ENCODE assay signal across 9 cellular contexts in genomic region chr14:32934891-32935633, GRCh38. TPM values are rescaled to one million over a fixed set of nuclear protein-coding genes. Genes with fewer than 3 reads are reported as not detected.
A peak's percentile ranks its signal among the peaks of the same experiment; 100 is the strongest.
DNase-seq lines count a peak whose midpoint lies in the region; ATAC-seq and TF ChIP-seq lines count a peak whose summit lies in the region.
"Had no signal": no experiment of that assay in that cellular context is flagged by ENCODE, and none has a peak within 500 bp of the region (broad histone marks: within the 10 kb centered on the region; RNA-seq: fewer than 3 reads in every experiment).

No MANE protein-coding gene starts in this region.

- no peak overlapping the region for H3K27ac ChIP-seq in BLaER1 treated with 17β-estradiol and CSF1 and Interleukin-3, amounts not matched to agents 10 nM and 100 nM
- H3K27ac ChIP-seq in esophagus muscularis mucosa (replicated peaks in 1 of 4) (peak overlapping the region in 2 of 4 donors; percentile 50 to 71), trophoblast cell (ENCODE audit: low read depth, low read length) (no peak overlapping the region)

- no peak overlapping the region for H4K12ac ChIP-seq in trophoblast cell (ENCODE audit: low read depth, low read length)

- WGBS in esophagus muscularis mucosa = 15% methylated on average over 10 of the region's 39 CpGs
- WGBS in trophoblast cell (ENCODE audit: extremely low coverage, insufficient coverage, insufficient read length) = no CpG with 5 or more reads among the region's 39 CpGs

- H3K4ac ChIP-seq in trophoblast cell (ENCODE audit: low read depth, low read length) = no peak overlapping the region

- intact Hi-C loops in esophagus muscularis mucosa (cut with DNase I) = loop anchor here (5.0 to 10.0 kb wide), 2 partner anchors 220 to 857 kb away; no protein-coding TSS in a partner anchor

- H3K4me2 ChIP-seq in BLaER1 treated with 17β-estradiol and CSF1 and Interleukin-3, amounts not matched to agents 10 nM and 100 nM = peak overlapping the region; percentile 51 to 89 (median 68)
- H3K4me2 ChIP-seq in trophoblast cell (ENCODE audit: low read length) = peak overlapping the region; percentile 85

- H3K27me3 ChIP-seq in BLaER1 treated with 17β-estradiol and CSF1 and Interleukin-3, amounts not matched to agents 10 nM and 100 nM = peaks cover 86 to 98% (median 94%) of the 10 kb centered on the region in 11 experiments
- peaks cover 0 to 20% (median 3%) of the 10 kb centered on the region in 4 donors for H3K27me3 ChIP-seq in esophagus muscularis mucosa
- H3K27me3 ChIP-seq in trophoblast cell (ENCODE audit: insufficient read depth, low read length) = peaks cover 55% of the 10 kb centered on the region

- H2BK5ac ChIP-seq in trophoblast cell (ENCODE audit: low read depth, low read length, poor library complexity) = no peak overlapping the region

- H2AK5ac ChIP-seq in trophoblast cell (ENCODE audit: low read length) = no peak overlapping the region

- no peaks in the 10 kb centered on the region for H3K79me2 ChIP-seq in trophoblast cell (ENCODE audit: control insufficient read depth, insufficient read depth, low read length, poor library complexity)

- no peak overlapping the region for H3K14ac ChIP-seq in trophoblast cell (ENCODE audit: low read length)

- no peak overlapping the region for H3K23ac ChIP-seq in trophoblast cell (ENCODE audit: low read length)

- H3K36me3 ChIP-seq in BLaER1 treated with 17β-estradiol and CSF1 and Interleukin-3, amounts not matched to agents 10 nM and 100 nM = no peaks in the 10 kb centered on the region
- H3K36me3 ChIP-seq in esophagus muscularis mucosa (no peaks in the 10 kb centered on the region), trophoblast cell (ENCODE audit: control insufficient read depth in 1 of 2, insufficient read depth in 2 of 2, low read length in 2 of 2) (no peaks in the 10 kb centered on the region)

- H2BK120ac ChIP-seq in trophoblast cell (ENCODE audit: insufficient read depth, low read length, poor library complexity) = no peak overlapping the region

- peaks cover 0 to 49% (median 28%) of the 10 kb centered on the region in 11 experiments; a peak in 12 of 22 replicates for H4K20me1 ChIP-seq in BLaER1 treated with 17β-estradiol and CSF1 and Interleukin-3, amounts not matched to agents 10 nM and 100 nM

- no peak overlapping the region for H4K8ac ChIP-seq in trophoblast cell (ENCODE audit: low read depth, low read length)

- ATAC-seq in HG03460 (IDR thresholded peaks at IDR 0.05; ENCODE audit: unreplicated experiment) (no peak), GM18517 (IDR thresholded peaks at IDR 0.05; ENCODE audit: unreplicated experiment) (no peak)

- peaks cover 1% of the 10 kb centered on the region for H3K79me1 ChIP-seq in trophoblast cell (ENCODE audit: low read length)

- peaks cover 16 to 25% (median 22%) of the 10 kb centered on the region in 10 experiments for H3K4me1 ChIP-seq in BLaER1 treated with 17β-estradiol and CSF1 and Interleukin-3, amounts not matched to agents 10 nM and 100 nM
- peaks cover 28 to 49% (median 38%) of the 10 kb centered on the region in 4 donors for H3K4me1 ChIP-seq in esophagus muscularis mucosa
- peaks cover 15 to 17% of the 10 kb centered on the region in 2 experiments for H3K4me1 ChIP-seq in trophoblast cell (ENCODE audit: control insufficient read depth in 1 of 2, insufficient read depth in 2 of 2, low read length in 2 of 2)

- no peak overlapping the region for H4K91ac ChIP-seq in trophoblast cell (ENCODE audit: low read depth, low read length)

- no peak overlapping the region for H3K9ac ChIP-seq in BLaER1 treated with 17β-estradiol and CSF1 and Interleukin-3, amounts not matched to agents 10 nM and 100 nM
- H3K9ac ChIP-seq in trophoblast cell (ENCODE audit: low read length) = no peak overlapping the region

- no peak for TF ChIP-seq CTCF in esophagus muscularis mucosa (IDR thresholded peaks at IDR 0.05)

- no peak overlapping the region for H2AFZ ChIP-seq in trophoblast cell (ENCODE audit: insufficient read depth, low read length, poor library complexity)

- no peak overlapping the region for H2BK12ac ChIP-seq in trophoblast cell (ENCODE audit: low read length)

- H3K18ac ChIP-seq in trophoblast cell (ENCODE audit: low read length) = no peak overlapping the region

- no peak for TF ChIP-seq EP300 in esophagus muscularis mucosa (IDR thresholded peaks at IDR 0.05)

- H3K4me3 ChIP-seq in BLaER1 treated with 17β-estradiol and CSF1 and Interleukin-3, amounts not matched to agents 10 nM and 100 nM = peak overlapping the region; percentile 34 to 62 (median 44); a peak in 13 of 20 replicates
- H3K4me3 ChIP-seq in esophagus muscularis mucosa (peak overlapping the region; percentile 66 to 75 (median 68)), trophoblast cell (ENCODE audit: low read depth, low read length) (no peak overlapping the region)

- peaks cover 0 to 20% (median 12%) of the 10 kb centered on the region in 11 experiments; a peak in 11 of 22 replicates for H3K9me3 ChIP-seq in BLaER1 treated with 17β-estradiol and CSF1 and Interleukin-3, amounts not matched to agents 10 nM and 100 nM (replicated peaks in 1 of 11)
- H3K9me3 ChIP-seq in esophagus muscularis mucosa (no peaks in the 10 kb centered on the region), trophoblast cell (ENCODE audit: insufficient read depth, low read depth, low read length) (peaks cover 9% of the 10 kb centered on the region)

- DNase-seq in M059J (ENCODE audit: low read depth) (peak; percentile 48), esophagus muscularis mucosa (ENCODE audit: extremely low spot score) (no peak), trophoblast cell (no peak), LoVo (ENCODE audit: low spot score) (no peak)
- no peak for DNase-seq in central memory CD4-positive, alpha-beta T cell

- TF ChIP-seq POLR2A in esophagus muscularis mucosa (IDR thresholded peaks at IDR 0.05; ENCODE audit: low read depth) = no peak

RNA-seq across cellular contexts. Expression of gene NPAS3, which starts 3.6 kb away (rescaled TPM):
- total RNA-seq in M059J (2014; rRNA removed; shearing (Covaris generic)) = 1.2 and 2.7 TPM in 2 replicates
- total RNA-seq in esophagus muscularis mucosa = 1 to 10 TPM; 3.3 to 7.3 (median 5.8) TPM
- 0.07 and 0.12 TPM in 2 replicates for polyA plus RNA-seq in trophoblast cell (2013)
- total RNA-seq: activated CD8-positive, alpha-beta memory T cell treated with anti-CD3 and anti-CD28 coated beads for 36 hours had no signal
